ENCODE assay signal across 18 cellular contexts in genomic region chr1:91621360-91621759, GRCh38.
DNase-seq lines count a peak whose midpoint lies in the region; ATAC-seq, FAIRE-seq and TF ChIP-seq lines count a peak whose summit lies in the region.
"Had no signal": no experiment of that assay in that cellular context is flagged by ENCODE, and none has a peak within 500 bp of the region (broad histone marks: within the 10 kb centered on the region; RNA-seq: fewer than 3 reads in every experiment).

No MANE protein-coding gene starts in this region.

- TF ChIP-seq POLR2A in HepG2 (IDR thresholded peaks at IDR 0.05; ENCODE audit: insufficient read depth in 1 of 2, low read depth in 2 of 2, low read length in 2 of 2), result no peak
- TF ChIP-seq POLR2A in right lobe of liver (IDR thresholded peaks at IDR 0.05), result no peak
- TF ChIP-seq POLR2A in vagina (IDR thresholded peaks at IDR 0.05), result no peak

- H3K4me1 ChIP-seq in HepG2 (ENCODE audit: insufficient read depth, low read length) (peaks cover 9% of the 10 kb centered on the region; the same call in 1 of the 2 replicates), right lobe of liver (no peaks in the 10 kb centered on the region), vagina (peaks cover 16% of the 10 kb centered on the region)
- H3K4me1 ChIP-seq: BLaER1 treated with 17β-estradiol and CSF1 and Interleukin-3, amounts not matched to agents 10 nM and 100 nM had no signal

- FAIRE-seq in HepG2 (lab: Jason Lieb, UNC), result no peak
- FAIRE-seq: GM18507 had no signal

- H4K20me1 ChIP-seq in HepG2 (ENCODE audit: insufficient read depth, low read length), result no peaks in the 10 kb centered on the region
- H4K20me1 ChIP-seq: BLaER1 treated with 17β-estradiol and CSF1 and Interleukin-3, amounts not matched to agents 10 nM and 100 nM had no signal

- no peaks in the 10 kb centered on the region for H3K36me3 ChIP-seq in HepG2 (replicated peaks in 1 of 2; ENCODE audit: control insufficient read depth in 1 of 2, insufficient read depth in 2 of 2, low read length in 2 of 2)
- H3K36me3 ChIP-seq in right lobe of liver, result no peaks in the 10 kb centered on the region
- H3K36me3 ChIP-seq in vagina, result no peaks in the 10 kb centered on the region
- H3K36me3 ChIP-seq: BLaER1 treated with 17β-estradiol and CSF1 and Interleukin-3, amounts not matched to agents 10 nM and 100 nM had no signal

- TF ChIP-seq CTCF in HepG2 (CRISPR knock-in tag; IDR thresholded peaks at IDR 0.05), result no peak
- no peak for TF ChIP-seq CTCF in right lobe of liver (IDR thresholded peaks at IDR 0.05)
- no peak for TF ChIP-seq CTCF in vagina (IDR thresholded peaks at IDR 0.05)

- H3K27me3 ChIP-seq in HepG2 (ENCODE audit: control insufficient read depth in 1 of 2, insufficient read depth in 2 of 2, low read length in 2 of 2) (peaks cover 0 to 4% of the 10 kb centered on the region in 2 experiments; a peak in 1 of 5 replicates), right lobe of liver (no peaks in the 10 kb centered on the region), vagina (no peaks in the 10 kb centered on the region)
- H3K27me3 ChIP-seq: BLaER1 treated with 17β-estradiol and CSF1 and Interleukin-3, amounts not matched to agents 10 nM and 100 nM had no signal

- H3K4me2 ChIP-seq in HepG2 (ENCODE audit: low read depth, low read length), result no peak overlapping the region
- H3K4me2 ChIP-seq: BLaER1 treated with 17β-estradiol and CSF1 and Interleukin-3, amounts not matched to agents 10 nM and 100 nM; GM23338 had no signal

- H3K4me3 ChIP-seq in HepG2 (replicated peaks in 1 of 3; ENCODE audit: insufficient read depth in 1 of 3, low read depth in 2 of 3, low read length in 3 of 3) (no peak overlapping the region), right lobe of liver (no peak overlapping the region), vagina (no peak overlapping the region)
- H3K4me3 ChIP-seq: BLaER1 treated with 17β-estradiol and CSF1 and Interleukin-3, amounts not matched to agents 10 nM and 100 nM; GM23338 had no signal

- WGBS in HepG2 (ENCODE audit: low lambda C conversion rate), result 15% methylated on average over 3 of the region's 3 CpGs
- WGBS in right lobe of liver (ENCODE audit: insufficient coverage, low coverage, low lambda C conversion rate, missing lambda C conversion rate), result 97% methylated on average over 3 of the region's 3 CpGs

- ATAC-seq in HepG2, result no peak
- no peak for ATAC-seq in right lobe of liver
- no peak for ATAC-seq in HG02884 (IDR thresholded peaks at IDR 0.05; ENCODE audit: unreplicated experiment)
- ATAC-seq in Right ventricle myocardium superior (ENCODE audit: poor library complexity), result no peak
- ATAC-seq: CD8-positive, alpha-beta T cell; GM23338 had no signal

- no peak overlapping the region for H3K27ac ChIP-seq in HepG2 (ENCODE audit: extremely low read length, insufficient read depth, low read length)
- no peak overlapping the region for H3K27ac ChIP-seq in right lobe of liver
- peak overlapping the region; percentile 68 for H3K27ac ChIP-seq in vagina
- H3K27ac ChIP-seq: BLaER1 treated with 17β-estradiol and CSF1 and Interleukin-3, amounts not matched to agents 10 nM and 100 nM had no signal

- intact Hi-C loops in HepG2 (cut with micrococcal nuclease; ENCODE audit: unreplicated experiment) (no loop called here), right lobe of liver (cut with DNase I) (no loop called here), vagina (cut with DNase I) (no loop called here), Right ventricle myocardium superior (cut with DNase I) (no loop called here)

- POLR2A ChIA-PET in HepG2 (lab: Yijun Ruan, JAX), result no interaction called here

- no TSS peak for BruUV-seq in HepG2 (replicated peaks; lab: Mats Ljungman, UMichigan)

- no peaks in the 10 kb centered on the region for H3K79me2 ChIP-seq in HepG2 (ENCODE audit: insufficient read depth, low read length)

- no peak for DNase-seq in HepG2 (ENCODE audit: low spot score)
- DNase-seq in right lobe of liver, result no peak
- DNase-seq in SK-MEL-5 (ENCODE audit: low read depth, low spot score), result peak; percentile 54
- DNase-seq in foreskin melanocyte, result peak; percentile 21
- DNase-seq in vagina (ENCODE audit: extremely low spot score in 2 of 2), result no peak
- DNase-seq in Right ventricle myocardium superior, result no peak
- DNase-seq in LoVo (ENCODE audit: low spot score), result no peak
- DNase-seq: 8988T; Calu3; CD8-positive, alpha-beta T cell; DMS79 treated with DMSO at 0.1 percent for 48 hours; GF-D8; H7; KG1 had no signal

- TF ChIP-seq EP300 in HepG2 (IDR thresholded peaks at IDR 0.05; ENCODE audit: low read depth in 2 of 2, low read length in 2 of 2) (no peak), HepG2 (CRISPR knock-in tag; IDR thresholded peaks at IDR 0.05; ENCODE audit: borderline replicate concordance) (no peak)

- TF ChIP-seq RAD21 in HepG2 (CRISPR knock-in tag; IDR thresholded peaks at IDR 0.05), result no peak

- CTCF ChIA-PET in HepG2 (lab: Yijun Ruan, JAX; ENCODE audit: low intra/inter-chr PET ratio, low total read pairs), result no interaction called here

- no peak overlapping the region for H2AFZ ChIP-seq in HepG2 (ENCODE audit: low read length)
- H2AFZ ChIP-seq: GM23338 had no signal

- in situ Hi-C loops in HepG2 (cut with HindIII; ENCODE audit: extremely low pct_ligation_motif_present, low pct_unique_long_range_greater_than_20kb) (loop anchor here (10.0 kb wide), 1 partner anchor 63 kb away; no protein-coding TSS in a partner anchor), SK-MEL-5 (cut with HindIII; ENCODE audit: low pct_unique_long_range_greater_than_20kb, low sequenced_read_pairs) (no loop called here)

- no peaks in the 10 kb centered on the region for H3K9me3 ChIP-seq in HepG2 (ENCODE audit: low read length)
- no peaks in the 10 kb centered on the region for H3K9me3 ChIP-seq in right lobe of liver
- no peaks in the 10 kb centered on the region for H3K9me3 ChIP-seq in vagina

- H3K9ac ChIP-seq in HepG2 (ENCODE audit: insufficient read depth, low read depth, low read length), result no peak overlapping the region
- H3K9ac ChIP-seq: BLaER1 treated with 17β-estradiol and CSF1 and Interleukin-3, amounts not matched to agents 10 nM and 100 nM had no signal

TF ChIP-seq in HepG2, 621 proteins besides CTCF, POLR2A, EP300 and RAD21:
- TF ChIP-seq CHCHD3 (CRISPR knock-in tag; IDR thresholded peaks at IDR 0.05) (no peak), ZBTB10 (CRISPR knock-in tag; IDR thresholded peaks at IDR 0.05; ENCODE audit: borderline replicate concordance) (no peak), NFYC (CRISPR knock-in tag; IDR thresholded peaks at IDR 0.05) (peak; percentile 21; the same call in 1 of the 2 replicates)

Comparison
In these comparisons a context has a peak if more than half of its experiments do, and no peak if none do; other contexts are left out.
1. DNase-seq: peak in SK-MEL-5 (single experiment) and foreskin melanocyte (single experiment); none in HepG2 (single experiment), right lobe of liver (0 of 3), vagina (0 of 2), Right ventricle myocardium superior (single experiment) and LoVo (single experiment).